Comparison of ENCODE assay signal across 24 cellular contexts in the genomic region with DNA sequence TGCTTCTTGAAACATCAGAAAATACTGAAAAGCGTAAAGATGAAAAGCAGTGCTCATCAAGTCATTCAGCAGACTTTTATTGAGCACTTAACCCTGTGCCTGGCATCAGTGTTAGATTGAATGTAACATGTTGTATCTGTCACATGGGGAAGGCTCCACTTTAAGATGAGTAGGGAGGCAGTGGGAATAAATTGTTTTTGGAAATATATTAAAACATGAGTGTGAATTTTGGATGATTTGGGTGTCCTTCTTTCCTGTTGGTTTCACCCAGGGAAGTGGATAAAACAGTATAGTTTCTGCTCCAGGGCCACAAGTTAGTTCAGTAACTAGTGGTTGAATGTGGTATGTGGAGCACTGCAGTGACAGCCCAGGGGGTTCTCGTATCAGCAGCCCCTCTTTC.
DNase-seq lines count a peak whose midpoint lies in the region; ATAC-seq, FAIRE-seq and TF ChIP-seq lines count a peak whose summit lies in the region.
"Had no signal": no experiment of that assay in that cellular context is flagged by ENCODE, and none has a peak within 500 bp of the region (broad histone marks: within the 10 kb centered on the region; RNA-seq: fewer than 3 reads in every experiment).

No MANE protein-coding gene starts in this region.

- DNase-seq in A549 (ENCODE audit: low read depth in 1 of 2, low spot score in 1 of 2) (no peak), medulla oblongata (ENCODE audit: extremely low spot score) (peak; percentile 33), superior temporal gyrus (ENCODE audit: extremely low spot score) (peak; percentile 68), head of caudate nucleus (no peak), NCI-H128 (lab: John Stamatoyannopoulos, UW; ENCODE audit: unreplicated experiment) (no peak), thyroid gland (no peak)
- no peak for DNase-seq in activated CD4-positive, alpha-beta memory T cell treated with anti-CD3 and anti-CD28 coated beads for 36 hours
- DNase-seq: BE2C; Calu3; CD4-positive, alpha-beta T cell; GF-D8; H7; Karpas-422; MG63; NCI-H1048; NCI-H146; NCI-H2081; NCI-H748 treated with DMSO at 0.1 percent for 48 hours; NK-92 treated with Interleukin-12 subunit alpha and Interleukin-12 subunit beta, amount 100 ng/mL, for 24 hours; Peyer's patch had no signal

- H3K4me3 Mint-ChIP-seq in brain: peak overlapping the region in 2 of 5 experiments; percentile 49 to 50
- H3K4me3 Mint-ChIP-seq in activated CD4-positive, alpha-beta memory T cell treated with anti-CD3 and anti-CD28 coated beads for 36 hours: no peak overlapping the region
- H3K4me3 Mint-ChIP-seq: CD4-positive, alpha-beta T cell had no signal

- peaks cover 0 to 11% of the 10 kb centered on the region in 2 donors for H3K36me3 ChIP-seq in thyroid gland

- peak; percentile 32 for FAIRE-seq in A549 (lab: Jason Lieb, UNC)
- FAIRE-seq: HTR-8/SVneo had no signal

- CTCF ChIA-PET in A549 (lab: Yijun Ruan, JAX): interaction anchor here (0.7 to 10.1 kb wide), 31 partner anchors 7 to 402 kb away, joined by 3 to 151 read pairs (median 5); a partner anchor contains a TSS
- CTCF ChIA-PET in activated CD4-positive, alpha-beta memory T cell treated with anti-CD3 and anti-CD28 coated beads for 36 hours (lab: Charles Lee): interaction anchor here (0.8 to 1.8 kb wide), 6 partner anchors 14 to 65 kb away, joined by 3 to 13 read pairs (median 3); no protein-coding TSS in a partner anchor

- H3K9me3 Mint-ChIP-seq in brain: no peaks in the 10 kb centered on the region
- H3K9me3 Mint-ChIP-seq in activated CD4-positive, alpha-beta memory T cell treated with anti-CD3 and anti-CD28 coated beads for 36 hours: no peaks in the 10 kb centered on the region
- H3K9me3 Mint-ChIP-seq: CD4-positive, alpha-beta T cell; IgD-negative memory B cell had no signal

- H3K27me3 ChIP-seq in thyroid gland: no peaks in the 10 kb centered on the region
- H3K27me3 ChIP-seq: BE2C, MG63, Peyer's patch had no signal

- peaks cover 23% of the 10 kb centered on the region for H3K36me3 Mint-ChIP-seq in brain
- no peaks in the 10 kb centered on the region for H3K36me3 Mint-ChIP-seq in activated CD4-positive, alpha-beta memory T cell treated with anti-CD3 and anti-CD28 coated beads for 36 hours
- H3K36me3 Mint-ChIP-seq: IgD-negative memory B cell had no signal

- H3K27ac ChIP-seq in A549 (peak overlapping the region; percentile 9; a peak in 2 of 6 replicates), thyroid gland (peak overlapping the region in 1 of 3 donors; percentile 95)
- H3K27ac ChIP-seq: Peyer's patch had no signal

- intact Hi-C loops in activated CD4-positive, alpha-beta memory T cell treated with anti-CD3 and anti-CD28 coated beads for 36 hours (cut with micrococcal nuclease): loop anchor here (10.0 kb wide), 1 partner anchor 96 kb away; no protein-coding TSS in a partner anchor
- intact Hi-C loops in head of caudate nucleus (cut with DNase I) (loop anchor here (10.0 kb wide), 1 partner anchor 346 kb away; a partner anchor contains a TSS), thyroid gland (cut with DNase I) (no loop called here)

- TF ChIP-seq POLR2A in A549 (IDR thresholded peaks at IDR 0.05; ENCODE audit: low read length) (no peak), thyroid gland (IDR thresholded peaks at IDR 0.05) (no peak)

- no peak for ATAC-seq in A549
- ATAC-seq: Right ventricle myocardium inferior had no signal

- TF ChIP-seq CTCF in A549 (IDR thresholded peaks at IDR 0.05): no peak
- no peak for TF ChIP-seq CTCF in brain (conservative IDR thresholded peaks at IDR 0.05)
- no peak for TF ChIP-seq CTCF in thyroid gland (IDR thresholded peaks at IDR 0.05)

- peaks cover 37% of the 10 kb centered on the region for H3K4me1 Mint-ChIP-seq in brain
- no peaks in the 10 kb centered on the region for H3K4me1 Mint-ChIP-seq in activated CD4-positive, alpha-beta memory T cell treated with anti-CD3 and anti-CD28 coated beads for 36 hours (ENCODE audit: low read depth)

- H3K27ac Mint-ChIP-seq in brain: peak overlapping the region in 3 of 5 experiments; percentile 65 to 83 (median 75)
- no peak overlapping the region for H3K27ac Mint-ChIP-seq in activated CD4-positive, alpha-beta memory T cell treated with anti-CD3 and anti-CD28 coated beads for 36 hours
- H3K27ac Mint-ChIP-seq: CD4-positive, alpha-beta T cell; IgD-negative memory B cell had no signal

- H3K27me3 Mint-ChIP-seq in brain: no peaks in the 10 kb centered on the region
- peaks cover 1% of the 10 kb centered on the region for H3K27me3 Mint-ChIP-seq in activated CD4-positive, alpha-beta memory T cell treated with anti-CD3 and anti-CD28 coated beads for 36 hours
- H3K27me3 Mint-ChIP-seq: CD4-positive, alpha-beta T cell; IgD-negative memory B cell had no signal

- no peak for TF ChIP-seq RAD21 in A549 (conservative IDR thresholded peaks at IDR 0.05 in 1 of 2, IDR thresholded peaks at IDR 0.05 in 1 of 2)

- WGBS in A549 (ENCODE audit: missing lambda C conversion rate): 65% methylated on average over 2 of the region's 2 CpGs
- WGBS in thyroid gland, 2 donors: 97% methylated on average over 2 of the region's 2 CpGs

- H3K4me1 ChIP-seq in A549 (peaks cover 44% of the 10 kb centered on the region), thyroid gland (peaks cover 15 to 18% of the 10 kb centered on the region in 2 donors)
- H3K4me1 ChIP-seq: Peyer's patch had no signal

- H3K4me3 ChIP-seq in A549 (no peak overlapping the region), thyroid gland (replicated peaks in 1 of 3) (no peak overlapping the region)
- H3K4me3 ChIP-seq: MG63, Peyer's patch had no signal

- TF ChIP-seq EP300 in A549 (IDR thresholded peaks at IDR 0.05): no peak

- H3K9me3 ChIP-seq in A549 (no peaks in the 10 kb centered on the region), thyroid gland (no peaks in the 10 kb centered on the region)
- H3K9me3 ChIP-seq: BE2C, MG63, Peyer's patch had no signal

- POLR2A ChIA-PET in A549 (lab: Yijun Ruan, JAX): interaction anchor here (0.6 to 2.0 kb wide), 3 partner anchors 14 to 351 kb away, joined by 4 to 16 read pairs (median 6); a partner anchor contains a TSS
- POLR2A ChIA-PET in activated CD4-positive, alpha-beta memory T cell treated with anti-CD3 and anti-CD28 coated beads for 36 hours (lab: Charles Lee): no interaction called here

- no peak overlapping the region for H3K4me2 ChIP-seq in A549

TF ChIP-seq in A549, 52 proteins besides CTCF, POLR2A, EP300 and RAD21:
- TF ChIP-seq SMC3 (IDR thresholded peaks at IDR 0.05) (no peak), ESRRA (IDR thresholded peaks at IDR 0.05; ENCODE audit: borderline replicate concordance, low read length) (no peak), FOSB (CRISPR knock-in tag; IDR thresholded peaks at IDR 0.05) (no peak), HOXB5 (CRISPR knock-in tag; IDR thresholded peaks at IDR 0.05) (no peak), RCOR1 (IDR thresholded peaks at IDR 0.05; ENCODE audit: low read depth, low read length) (no peak), NPAS2 (CRISPR knock-in tag; IDR thresholded peaks at IDR 0.05; ENCODE audit: borderline replicate concordance) (no peak), CBX8 (IDR thresholded peaks at IDR 0.05) (no peak), ZNF302 (CRISPR knock-in tag; IDR thresholded peaks at IDR 0.05) (no peak), MAFK (IDR thresholded peaks at IDR 0.05; ENCODE audit: partially characterized antibody) (no peak), NR3C1 (IDR thresholded peaks at IDR 0.05) (no peak), KDM5A (IDR thresholded peaks at IDR 0.05) (no peak), RNF2 (IDR thresholded peaks at IDR 0.05; ENCODE audit: borderline replicate concordance, low read depth) (no peak)
- TF ChIP-seq, protein P1, sequence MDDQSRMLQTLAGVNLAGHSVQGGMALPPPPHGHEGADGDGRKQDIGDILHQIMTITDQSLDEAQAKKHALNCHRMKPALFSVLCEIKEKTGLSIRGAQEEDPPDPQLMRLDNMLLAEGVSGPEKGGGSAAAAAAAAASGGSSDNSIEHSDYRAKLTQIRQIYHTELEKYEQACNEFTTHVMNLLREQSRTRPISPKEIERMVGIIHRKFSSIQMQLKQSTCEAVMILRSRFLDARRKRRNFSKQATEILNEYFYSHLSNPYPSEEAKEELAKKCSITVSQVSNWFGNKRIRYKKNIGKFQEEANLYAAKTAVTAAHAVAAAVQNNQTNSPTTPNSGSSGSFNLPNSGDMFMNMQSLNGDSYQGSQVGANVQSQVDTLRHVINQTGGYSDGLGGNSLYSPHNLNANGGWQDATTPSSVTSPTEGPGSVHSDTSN (IDR thresholded peaks at IDR 0.05): no peak
- TF ChIP-seq, protein P2, sequence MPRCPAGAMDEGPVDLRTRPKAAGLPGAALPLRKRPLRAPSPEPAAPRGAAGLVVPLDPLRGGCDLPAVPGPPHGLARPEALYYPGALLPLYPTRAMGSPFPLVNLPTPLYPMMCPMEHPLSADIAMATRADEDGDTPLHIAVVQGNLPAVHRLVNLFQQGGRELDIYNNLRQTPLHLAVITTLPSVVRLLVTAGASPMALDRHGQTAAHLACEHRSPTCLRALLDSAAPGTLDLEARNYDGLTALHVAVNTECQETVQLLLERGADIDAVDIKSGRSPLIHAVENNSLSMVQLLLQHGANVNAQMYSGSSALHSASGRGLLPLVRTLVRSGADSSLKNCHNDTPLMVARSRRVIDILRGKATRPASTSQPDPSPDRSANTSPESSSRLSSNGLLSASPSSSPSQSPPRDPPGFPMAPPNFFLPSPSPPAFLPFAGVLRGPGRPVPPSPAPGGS (IDR thresholded peaks at IDR 0.05): no peak

Comparison
In these comparisons a context has a peak if more than half of its experiments do, and no peak if none do; other contexts are left out.
1. DNase-seq: peak in medulla oblongata (single experiment) and superior temporal gyrus (single experiment); none in A549 (0 of 2), activated CD4-positive, alpha-beta memory T cell treated with anti-CD3 and anti-CD28 coated beads for 36 hours (single experiment), head of caudate nucleus (0 of 42), NCI-H128 (single experiment) and thyroid gland (0 of 2).